27 cellular contexts compared by ENCODE assay signal in genomic region chr6:153963352-153963751, GRCh38.
A peak's percentile ranks its signal among the peaks of the same experiment; 100 is the strongest.
DNase-seq lines count a peak whose midpoint lies in the region; ATAC-seq and TF ChIP-seq lines count a peak whose summit lies in the region.
"Had no signal": no experiment of that assay in that cellular context is flagged by ENCODE, and none has a peak within 500 bp of the region (broad histone marks: within the 10 kb centered on the region; RNA-seq: fewer than 3 reads in every experiment).

No MANE protein-coding gene starts in this region.

- no peaks in the 10 kb centered on the region for H3K27me3 ChIP-seq in SK-N-SH (ENCODE audit: insufficient read depth)
- no peaks in the 10 kb centered on the region for H3K27me3 ChIP-seq in H9 (ENCODE audit: insufficient read depth, low read length)
- H3K27me3 ChIP-seq in RWPE2 (ENCODE audit: insufficient read depth, poor library complexity, severe bottlenecking): no peaks in the 10 kb centered on the region
- H3K27me3 ChIP-seq: uterus had no signal

- peaks cover 5% of the 10 kb centered on the region for H3F3A ChIP-seq in SK-N-SH (replicated peaks; ENCODE audit: insufficient read depth)

- H3K4me2 ChIP-seq in SK-N-SH (no peak overlapping the region), H9 (ENCODE audit: insufficient read depth, insufficient read length, low read length) (no peak overlapping the region)

- no peak overlapping the region for H4K8ac ChIP-seq in H9 (replicated peaks; ENCODE audit: insufficient read length, low read depth, low read length)

- no peak overlapping the region for H3K23ac ChIP-seq in H9 (ENCODE audit: insufficient read length, low read depth, low read length)

- no peaks in the 10 kb centered on the region for H3K9me2 ChIP-seq in SK-N-SH

- no peak overlapping the region for H3T11ph ChIP-seq in H9 (ENCODE audit: low read length)

- no peak overlapping the region for H2BK120ac ChIP-seq in H9 (ENCODE audit: low read depth, low read length, poor library complexity, severe bottlenecking)

- H3K4me3 ChIP-seq in SK-N-SH (ENCODE audit: low read depth in 2 of 2, low read length in 1 of 2): no peak overlapping the region
- no peak overlapping the region for H3K4me3 ChIP-seq in RWPE2 (ENCODE audit: severe bottlenecking)
- H3K4me3 ChIP-seq: skin epidermis, uterus had no signal

- no peak for ATAC-seq in SK-N-SH treated with all-trans-retinoic acid at 6 μM for 48 hours
- ATAC-seq in RWPE2 (ENCODE audit: low read depth): no peak
- no peak for ATAC-seq in HG03095 (IDR thresholded peaks at IDR 0.05; ENCODE audit: unreplicated experiment)
- ATAC-seq in activated naive CD4-positive, alpha-beta T cell treated with anti-CD3 and anti-CD28 coated beads, Interleukin-2, amount 50 U/mL, for 72 hours: no peak
- ATAC-seq: activated CD4-positive, CD25-positive, alpha-beta regulatory T cell treated with anti-CD3 and anti-CD28 coated beads, Interleukin-2, amount 50 U/mL, for 24 hours; naive thymus-derived CD8-positive, alpha-beta T cell; stimulated activated naive CD8-positive, alpha-beta T cell treated with anti-CD3 and anti-CD28 coated beads, Interleukin-15, amount 100 ng/mL, for 72 hours had no signal

- H4K91ac ChIP-seq in H9 (ENCODE audit: insufficient read length, low read depth, low read length): no peak overlapping the region

- H3K27ac ChIP-seq in SK-N-SH (ENCODE audit: low read depth in 2 of 2, low read length in 1 of 2) (peak overlapping the region in 1 of 2 experiments; percentile 89; a peak in 2 of 4 replicates), H9 (ENCODE audit: insufficient read length, low read depth, low read length) (no peak overlapping the region), RWPE2 (ENCODE audit: poor library complexity, severe bottlenecking) (no peak overlapping the region)
- H3K27ac ChIP-seq: epithelial cell of prostate, HL-60, RWPE1, skin epidermis, uterus had no signal

- CTCF ChIA-PET in SK-N-SH (lab: Yijun Ruan, JAX): interaction anchor here (0.7 to 2.7 kb wide), 5 partner anchors 14 to 930 kb away, joined by 3 to 9 read pairs (median 3); no protein-coding TSS in a partner anchor

- H3K36me3 ChIP-seq in SK-N-SH (replicated peaks in 1 of 2; ENCODE audit: control insufficient read depth in 1 of 2, insufficient read depth in 2 of 2, low read length in 1 of 2): no peaks in the 10 kb centered on the region
- no peaks in the 10 kb centered on the region for H3K36me3 ChIP-seq in RWPE2 (ENCODE audit: low read depth)
- H3K36me3 ChIP-seq: uterus had no signal

- H4K5ac ChIP-seq in H9 (ENCODE audit: insufficient read length, low read depth, low read length): no peak overlapping the region

- POLR2A ChIA-PET in SK-N-SH (lab: Yijun Ruan, JAX): no interaction called here

- peaks cover under 1 to 3% of the 10 kb centered on the region in 2 experiments; a peak in 4 of 5 replicates for H3K9me3 Mint-ChIP-seq in H9
- H3K9me3 Mint-ChIP-seq in activated naive CD4-positive, alpha-beta T cell treated with anti-CD3 and anti-CD28 coated beads, Interleukin-2, amount 50 U/mL, for 72 hours: no peaks in the 10 kb centered on the region
- H3K9me3 Mint-ChIP-seq: activated CD4-positive, alpha-beta memory T cell treated with anti-CD3 and anti-CD28 coated beads for 36 hours; naive thymus-derived CD8-positive, alpha-beta T cell; stimulated activated naive CD8-positive, alpha-beta T cell treated with anti-CD3 and anti-CD28 coated beads, Interleukin-15, amount 100 ng/mL, for 72 hours; T-helper 1 cell treated with Interleukin-12 subunit alpha and Interleukin-12 subunit beta and Interleukin-4 antibody, amounts not matched to agents 30 μg/mL and 1 μg/mL, for 36 hours had no signal

- no peak overlapping the region for H3K4me3 Mint-ChIP-seq in H9
- H3K4me3 Mint-ChIP-seq: activated CD4-positive, alpha-beta memory T cell treated with anti-CD3 and anti-CD28 coated beads for 36 hours; naive thymus-derived CD8-positive, alpha-beta T cell; stimulated activated naive CD8-positive, alpha-beta T cell treated with anti-CD3 and anti-CD28 coated beads, Interleukin-15, amount 100 ng/mL, for 72 hours; T-helper 1 cell treated with Interleukin-12 subunit alpha and Interleukin-12 subunit beta and Interleukin-4 antibody, amounts not matched to agents 30 μg/mL and 1 μg/mL, for 36 hours had no signal

- H4K20me1 ChIP-seq in SK-N-SH (ENCODE audit: insufficient read depth) (no peaks in the 10 kb centered on the region), H9 (ENCODE audit: control insufficient read depth, insufficient read depth, insufficient read length) (no peaks in the 10 kb centered on the region)

- peak; percentile 26; the same call in 1 of the 2 replicates for TF ChIP-seq RAD21 in SK-N-SH (IDR thresholded peaks at IDR 0.05; ENCODE audit: low read length)

- no peak overlapping the region for H2BK5ac ChIP-seq in H9 (ENCODE audit: insufficient read length, low read length)

- no peaks in the 10 kb centered on the region for H3K23me2 ChIP-seq in H9 (ENCODE audit: insufficient read length, low read depth, low read length, poor library complexity, severe bottlenecking)

- peaks cover 0 to 12% of the 10 kb centered on the region in 2 experiments; a peak in 2 of 4 replicates for H3K4me1 ChIP-seq in SK-N-SH (ENCODE audit: control insufficient read depth in 1 of 2, insufficient read depth in 2 of 2, low read depth in 1 of 2, low read length in 1 of 2)
- peaks cover 2% of the 10 kb centered on the region; the same call in 1 of the 2 replicates for H3K4me1 ChIP-seq in H9 (ENCODE audit: insufficient read depth, low read length)
- peaks cover 10% of the 10 kb centered on the region for H3K4me1 ChIP-seq in RWPE2 (ENCODE audit: insufficient read depth, poor library complexity, severe bottlenecking)
- H3K4me1 ChIP-seq: uterus had no signal

- TF ChIP-seq CTCF in SK-N-SH (IDR thresholded peaks at IDR 0.05) (no peak), H9 (conservative IDR thresholded peaks at IDR 0.05) (peak; percentile 30; the same call in 1 of the 3 replicates), RWPE2 (IDR thresholded peaks at IDR 0.05; ENCODE audit: poor library complexity, severe bottlenecking) (peak; percentile 11)

- no peak overlapping the region for H3K56ac ChIP-seq in H9 (ENCODE audit: insufficient read length, low read depth, low read length)

- H3K79me2 ChIP-seq in SK-N-SH (ENCODE audit: insufficient read depth) (no peaks in the 10 kb centered on the region), H9 (ENCODE audit: insufficient read depth, low read length) (no peaks in the 10 kb centered on the region)

- no peak overlapping the region for H2BK12ac ChIP-seq in H9 (ENCODE audit: insufficient read length, low read depth, low read length)

- WGBS in SK-N-SH (ENCODE audit: low lambda C conversion rate): 60% methylated on average over 3 of the region's 3 CpGs
- WGBS in H9 (ENCODE audit: extremely low coverage, insufficient read length, low lambda C conversion rate): no CpG with 5 or more reads among the region's 3 CpGs

- no peak overlapping the region for H3K4ac ChIP-seq in H9 (ENCODE audit: low read depth, low read length)

- no peak overlapping the region for H3K18ac ChIP-seq in H9 (ENCODE audit: insufficient read length, low read depth, low read length)

- H2BK15ac ChIP-seq in H9 (ENCODE audit: low read depth, low read length): no peak overlapping the region

- H3K36me3 Mint-ChIP-seq in H9 (ENCODE audit: insufficient read depth in 1 of 3, low read depth in 3 of 3): peaks cover 0 to 3% (median under 1%) of the 10 kb centered on the region in 3 experiments; a peak in 2 of 7 replicates
- no peaks in the 10 kb centered on the region for H3K36me3 Mint-ChIP-seq in activated naive CD4-positive, alpha-beta T cell treated with anti-CD3 and anti-CD28 coated beads, Interleukin-2, amount 50 U/mL, for 72 hours
- H3K36me3 Mint-ChIP-seq: activated CD4-positive, alpha-beta memory T cell treated with anti-CD3 and anti-CD28 coated beads for 36 hours; naive thymus-derived CD8-positive, alpha-beta T cell had no signal

- H3K9ac ChIP-seq in SK-N-SH: no peak overlapping the region
- no peak overlapping the region for H3K9ac ChIP-seq in H9 (ENCODE audit: extremely low read depth, insufficient read length, low read length)

- no peak overlapping the region for H2BK20ac ChIP-seq in H9 (ENCODE audit: low read depth, low read length, poor library complexity, severe bottlenecking)

- no peak overlapping the region for H3K14ac ChIP-seq in H9 (ENCODE audit: insufficient read depth, low read length)

- TF ChIP-seq EP300 in SK-N-SH (IDR thresholded peaks at IDR 0.05; ENCODE audit: borderline replicate concordance in 1 of 2, low read depth in 1 of 2, low read length in 1 of 2): no peak

- H3K9me3 ChIP-seq in SK-N-SH: no peaks in the 10 kb centered on the region
- H3K9me3 ChIP-seq in H9 (ENCODE audit: control insufficient read depth, low read depth, low read length): no peaks in the 10 kb centered on the region
- no peaks in the 10 kb centered on the region for H3K9me3 ChIP-seq in RWPE2 (ENCODE audit: severe bottlenecking)
- H3K9me3 ChIP-seq: uterus had no signal

- H3K27ac Mint-ChIP-seq in H9: no peak overlapping the region
- no peak overlapping the region for H3K27ac Mint-ChIP-seq in activated naive CD4-positive, alpha-beta T cell treated with anti-CD3 and anti-CD28 coated beads, Interleukin-2, amount 50 U/mL, for 72 hours
- H3K27ac Mint-ChIP-seq: activated CD4-positive, alpha-beta memory T cell treated with anti-CD3 and anti-CD28 coated beads for 36 hours; stimulated activated naive CD8-positive, alpha-beta T cell treated with anti-CD3 and anti-CD28 coated beads, Interleukin-15, amount 100 ng/mL, for 72 hours; T-helper 1 cell treated with Interleukin-12 subunit alpha and Interleukin-12 subunit beta and Interleukin-4 antibody, amounts not matched to agents 30 μg/mL and 1 μg/mL, for 36 hours had no signal

- peaks cover 10 to 14% of the 10 kb centered on the region in 2 experiments for H3K4me1 Mint-ChIP-seq in H9

- no peak overlapping the region for H2AK5ac ChIP-seq in H9 (ENCODE audit: insufficient read length, low read length)

- H3K79me1 ChIP-seq in H9 (ENCODE audit: insufficient read depth, low read depth, low read length, poor library complexity, severe bottlenecking): no peaks in the 10 kb centered on the region

- H2AFZ ChIP-seq in SK-N-SH (ENCODE audit: low read depth): no peak overlapping the region
- no peak overlapping the region for H2AFZ ChIP-seq in H9 (ENCODE audit: low read length)

- DNase-seq in SK-N-SH (no peak), H9 (no peak), RWPE2 (ENCODE audit: low spot score) (no peak), NOMO-1 (lab: John Stamatoyannopoulos, UW; ENCODE audit: unreplicated experiment in 2 of 2) (no peak), A172 (ENCODE audit: low spot score) (no peak)
- no peak for DNase-seq in activated naive CD4-positive, alpha-beta T cell treated with anti-CD3 and anti-CD28 coated beads, Interleukin-2, amount 50 U/mL, for 72 hours (ENCODE audit: low spot score in 2 of 2)
- DNase-seq: activated CD4-positive, alpha-beta memory T cell treated with anti-CD3 and anti-CD28 coated beads for 36 hours; activated CD8-positive, alpha-beta memory T cell treated with anti-CD3 and anti-CD28 coated beads, Interleukin-2, amount 50 U/mL, for 4 hours; activated naive CD4-positive, alpha-beta T cell treated with anti-CD3 and anti-CD28 coated beads, Interleukin-2, amount 50 U/mL, for 16 hours; anterior cingulate cortex; effector CD4-positive, alpha-beta T cell; glutamatergic neuron; Karpas-422; MV-4-11; naive thymus-derived CD8-positive, alpha-beta T cell; NCI-H1694; NCI-H526 treated with DMSO at 0.1 percent for 48 hours; stimulated activated naive CD8-positive, alpha-beta T cell treated with anti-CD3 and anti-CD28 coated beads, Interleukin-15, amount 100 ng/mL, for 72 hours; uterus had no signal

- no peaks in the 10 kb centered on the region for H3K27me3 Mint-ChIP-seq in H9 (ENCODE audit: low read depth)
- H3K27me3 Mint-ChIP-seq: activated CD4-positive, alpha-beta memory T cell treated with anti-CD3 and anti-CD28 coated beads for 36 hours; naive thymus-derived CD8-positive, alpha-beta T cell; stimulated activated naive CD8-positive, alpha-beta T cell treated with anti-CD3 and anti-CD28 coated beads, Interleukin-15, amount 100 ng/mL, for 72 hours had no signal
